11 cellular contexts compared by ENCODE assay signal in genomic region chr6:132491303-132491702, GRCh38. TPM values are rescaled to one million over a fixed set of nuclear protein-coding genes. Genes with fewer than 3 reads are reported as not detected.
A peak's percentile ranks its signal among the peaks of the same experiment; 100 is the strongest.
DNase-seq lines count a peak whose midpoint lies in the region; ATAC-seq, FAIRE-seq and TF ChIP-seq lines count a peak whose summit lies in the region.
"Had no signal": no experiment of that assay in that cellular context is flagged by ENCODE, and none has a peak within 500 bp of the region (broad histone marks: within the 10 kb centered on the region; RNA-seq: fewer than 3 reads in every experiment).

No MANE protein-coding gene starts in this region.

- H3K9me3 ChIP-seq in pancreas: no peaks in the 10 kb centered on the region

- H3K27me3 ChIP-seq in dorsolateral prefrontal cortex (no peaks in the 10 kb centered on the region), pancreas (no peaks in the 10 kb centered on the region)

- no peak for FAIRE-seq in pancreas (lab: Jason Lieb, UNC)

- H3K4me1 ChIP-seq in pancreas: peaks cover 0 to 6% (median under 1%) of the 10 kb centered on the region in 3 donors

- WGBS in pancreas, 2 donors: 76 to 81% methylated on average over 5 of the region's 5 CpGs

- H3K36me3 ChIP-seq in pancreas: no peaks in the 10 kb centered on the region

- H3K27ac ChIP-seq in dorsolateral prefrontal cortex: peak overlapping the region in 43 of 59 donors; percentile 11 to 86 (median 59)
- H3K27ac ChIP-seq in pancreas: no peak overlapping the region

- TF ChIP-seq CTCF in dorsolateral prefrontal cortex (IDR thresholded peaks at IDR 0.05 in 54 of 56, conservative IDR thresholded peaks at IDR 0.05 in 2 of 56; ENCODE audit: low read depth in 1 of 56, partially characterized antibody in 56 of 56) (no peak), pancreas (IDR thresholded peaks at IDR 0.05) (no peak)

- ATAC-seq in pancreas (peak in 3 of 4 donors; percentile 15 to 30 (median 27)), GM18511 (IDR thresholded peaks at IDR 0.05; ENCODE audit: unreplicated experiment) (no peak)

- intact Hi-C loops in dorsolateral prefrontal cortex (cut with DNase I): no loop called here
- intact Hi-C loops in pancreas (cut with DNase I): loop anchor here in 1 of 3 donors (10.0 kb wide), 1 partner anchor 187 kb away; no protein-coding TSS in a partner anchor

- H3K4me3 ChIP-seq in dorsolateral prefrontal cortex (peak overlapping the region in 5 of 59 donors; percentile 8 to 32 (median 22)), pancreas (no peak overlapping the region)
- H3K4me3 ChIP-seq: lung had no signal

- DNase-seq in Daoy (ENCODE audit: low read depth) (peak; percentile 51), NCI-H226 (peak; percentile 33), dorsolateral prefrontal cortex (peak in 4 of 10 donors; percentile 28 to 52 (median 44)), pancreas (peak in 1 of 6 donors; percentile 20), activated gamma-delta T cell (lab: John Stamatoyannopoulos, UW) (no peak), DMS79 treated with DMSO at 0.1 percent for 48 hours (lab: John Stamatoyannopoulos, UW) (no peak)
- DNase-seq: DMS53, NCI-H2081 had no signal

RNA-seq across cellular contexts. Expression of gene STX7, which starts 21.6 kb away (rescaled TPM):
- total RNA-seq in Daoy (2014; rRNA removed; shearing (Covaris generic)): 26.5 and 28.4 TPM in 2 replicates
- total RNA-seq in dorsolateral prefrontal cortex: 100 to 1,000 TPM in 59 of 120 experiments, 10 to 100 TPM in 61; 62.8 to 127 (median 99.9) TPM
- total RNA-seq in pancreas: 10 to 100 TPM; 12.2 to 33.0 (median 15.7) TPM
- polyA plus RNA-seq in pancreas: 1 to 10 TPM; 5.1 to 7.8 TPM

RNA-seq across cellular contexts. Expression of gene TAAR9, which starts 46.8 kb away (rescaled TPM):
- total RNA-seq in Daoy (2014; rRNA removed; shearing (Covaris generic)): not detected in 2 replicates
- total RNA-seq in dorsolateral prefrontal cortex (not detected), pancreas (not detected)
- polyA plus RNA-seq in pancreas: not detected
- total RNA-seq: lung, pulmonary artery endothelial cell had no signal
- polyA plus RNA-seq: lung had no signal

Comparison
In these comparisons a context has a peak if more than half of its experiments do, and no peak if none do; other contexts are left out.
1. DNase-seq: peak in Daoy (single experiment) and NCI-H226 (single experiment); none in activated gamma-delta T cell (single experiment) and DMS79 treated with DMSO at 0.1 percent for 48 hours (single experiment).
2. H3K27ac ChIP-seq: peak in dorsolateral prefrontal cortex (43 of 59); none in pancreas (0 of 4).